In genomic region chr6:44302856-44303255, GRCh38 we compare ENCODE assay signal across 11 cellular contexts. TPM values are rescaled to one million over a fixed set of nuclear protein-coding genes. Genes with fewer than 3 reads are reported as not detected.
"Had no signal": no experiment of that assay in that cellular context is flagged by ENCODE, and none has a peak within 500 bp of the region (broad histone marks: within the 10 kb centered on the region; RNA-seq: fewer than 3 reads in every experiment).

No MANE protein-coding gene starts in this region.

- FAIRE-seq: H1, H54, HepG2, K562 had no signal

- H3K4me3 ChIP-seq: GM23338, K562 had no signal

- DNase-seq: H9, HCEC 1CT, HFFc6, KG1 had no signal

- ATAC-seq: GM23338, HepG2, K562 had no signal

- H3K27ac ChIP-seq: HL-60 had no signal

RNA-seq across cellular contexts. Expression of gene TMEM151B, which starts 32.6 kb away (rescaled TPM):
- total RNA-seq: HepG2, HFFc6, HT1080, K562 had no signal
- polyA plus RNA-seq: HepG2, K562 had no signal

RNA-seq across cellular contexts. Expression of gene SPATS1, which starts 39.6 kb away (rescaled TPM):
- total RNA-seq: GM23338, H1, H9, HepG2, HFFc6, HT1080, K562 had no signal
- polyA plus RNA-seq: GM23338, H1, HepG2, K562 had no signal
